ENCODE assay signal across 26 cellular contexts in the genomic region with DNA sequence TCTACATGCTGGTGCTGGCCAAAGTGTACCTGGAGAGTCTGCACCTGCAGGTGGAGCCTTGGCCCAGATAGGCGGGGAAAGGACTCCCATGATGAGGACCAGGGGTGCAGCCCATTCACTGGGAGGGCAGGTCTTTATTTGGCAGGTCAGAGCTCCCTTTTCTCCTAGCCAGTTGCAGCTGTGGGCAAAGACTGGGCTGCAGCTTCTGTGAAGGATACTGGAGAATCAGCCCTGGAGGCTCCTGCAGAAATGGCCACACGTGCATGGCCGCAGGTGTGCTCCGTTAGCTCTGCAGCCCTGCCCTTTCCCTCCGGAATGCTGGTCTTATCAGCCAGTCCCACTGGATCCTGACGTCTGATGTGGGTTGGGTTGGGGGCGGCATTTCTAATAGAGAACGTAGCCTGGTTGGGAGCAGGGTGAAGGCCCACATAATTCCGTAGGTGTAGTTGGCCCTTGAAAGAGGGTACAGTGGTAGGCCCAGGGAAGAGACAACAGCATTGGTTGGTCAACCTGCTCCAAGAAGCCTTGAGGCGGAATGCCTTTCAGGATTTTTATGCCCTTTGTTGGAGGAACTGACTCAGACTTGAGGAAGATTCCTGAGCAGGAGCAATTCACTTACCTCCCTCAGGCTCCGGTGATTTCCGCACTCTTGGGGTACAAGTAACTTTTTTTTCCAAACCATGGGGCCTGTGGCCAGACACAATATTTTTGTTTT. TPM values are rescaled to one million over a fixed set of nuclear protein-coding genes. Genes with fewer than 3 reads are reported as not detected.
DNase-seq lines count a peak whose midpoint lies in the region; ATAC-seq, FAIRE-seq and TF ChIP-seq lines count a peak whose summit lies in the region.
"Had no signal": no experiment of that assay in that cellular context is flagged by ENCODE, and none has a peak within 500 bp of the region (broad histone marks: within the 10 kb centered on the region; RNA-seq: fewer than 3 reads in every experiment).

No MANE protein-coding gene starts in this region.

- H3K9me3 ChIP-seq in RWPE2 (ENCODE audit: severe bottlenecking) (no peaks in the 10 kb centered on the region), keratinocyte (ENCODE audit: control insufficient read depth, low read depth, low read length) (no peaks in the 10 kb centered on the region), spleen (no peaks in the 10 kb centered on the region)
- H3K9me3 ChIP-seq: MG63 had no signal

- H3K4me3 ChIP-seq in RWPE2 (ENCODE audit: severe bottlenecking) (no peak overlapping the region), keratinocyte (ENCODE audit: control insufficient read depth in 2 of 3, extremely low read depth in 1 of 3, insufficient read depth in 2 of 3, low read depth in 1 of 3, low read length in 3 of 3) (no peak overlapping the region), spleen (no peak overlapping the region)
- H3K4me3 ChIP-seq: GM23248, K562, MG63, SK-N-MC had no signal

- 81 to 91% (median 84%) methylated on average over 12 of the region's 12 CpGs for WGBS in spleen, 5 donors

- peak; percentile 87 for FAIRE-seq in keratinocyte (lab: Jason Lieb, UNC)
- FAIRE-seq: GM12891, HepG2, K562 had no signal

- dilution Hi-C loops in keratinocyte (cut with MboI; ENCODE audit: extremely low pct_ligation_motif_present, low sequenced_read_pairs) = loop anchor here (25.0 kb wide), 1 partner anchor 363 kb away; a partner anchor contains a TSS

- TF ChIP-seq POLR2A in spleen (IDR thresholded peaks at IDR 0.05) = no peak

- no peak overlapping the region for H3K4me2 ChIP-seq in keratinocyte (ENCODE audit: control insufficient read depth, extremely low read depth, insufficient read depth, low read depth, low read length)

- no peaks in the 10 kb centered on the region for H4K20me1 ChIP-seq in keratinocyte (ENCODE audit: control insufficient read depth, extremely low read depth, insufficient read depth, low read length)

- H3K9me1 ChIP-seq in keratinocyte (ENCODE audit: control insufficient read depth, extremely low read depth, insufficient read depth, low read length) = no peaks in the 10 kb centered on the region

- H3K4me1 ChIP-seq in RWPE2 (ENCODE audit: insufficient read depth, poor library complexity, severe bottlenecking) = no peaks in the 10 kb centered on the region
- H3K4me1 ChIP-seq in keratinocyte (ENCODE audit: control insufficient read depth, extremely low read depth, insufficient read depth, low read length) = peaks cover 12% of the 10 kb centered on the region
- H3K4me1 ChIP-seq in spleen = no peaks in the 10 kb centered on the region

- no peak overlapping the region for H3K9ac ChIP-seq in keratinocyte (ENCODE audit: control insufficient read depth, extremely low read depth, insufficient read depth, low read length)
- H3K9ac ChIP-seq: GM23248 had no signal

- intact Hi-C loops in spleen (cut with DNase I; ENCODE audit: low total_unique reads) = no loop called here

- H3K27me3 ChIP-seq in RWPE2 (ENCODE audit: insufficient read depth, poor library complexity, severe bottlenecking) (no peaks in the 10 kb centered on the region), keratinocyte (ENCODE audit: control insufficient read depth, extremely low read depth, insufficient read depth, low read length) (no peaks in the 10 kb centered on the region), spleen (replicated peaks in 1 of 7) (peaks cover 0 to 40% (median 0%) of the 10 kb centered on the region in 7 donors)
- H3K27me3 ChIP-seq: MG63 had no signal

- H3K36me3 ChIP-seq in RWPE2 (ENCODE audit: low read depth) (no peaks in the 10 kb centered on the region), keratinocyte (ENCODE audit: control insufficient read depth in 2 of 2, extremely low read depth in 1 of 2, insufficient read depth in 2 of 2, low read length in 2 of 2) (no peaks in the 10 kb centered on the region), spleen (no peaks in the 10 kb centered on the region)
- H3K36me3 ChIP-seq: MG63 had no signal

- no peak overlapping the region for H2AFZ ChIP-seq in keratinocyte (ENCODE audit: control insufficient read depth, low read length)
- H2AFZ ChIP-seq: GM23248 had no signal

- ATAC-seq in RWPE2 (ENCODE audit: low read depth) (peak; percentile 55; the same call in 2 of the 3 replicates), HG03159 (IDR thresholded peaks at IDR 0.05; ENCODE audit: unreplicated experiment) (no peak), GM21619 (IDR thresholded peaks at IDR 0.05; ENCODE audit: unreplicated experiment) (no peak), HG02798 (IDR thresholded peaks at IDR 0.05; ENCODE audit: poor library complexity, unreplicated experiment) (no peak)
- ATAC-seq: HepG2, K562 had no signal

- TF ChIP-seq CTCF in RWPE2 (IDR thresholded peaks at IDR 0.05; ENCODE audit: poor library complexity, severe bottlenecking) (no peak), keratinocyte (optimal IDR thresholded peaks at IDR 0.05 in 1 of 3, IDR thresholded peaks at IDR 0.05 in 1 of 3, conservative IDR thresholded peaks at IDR 0.05 in 1 of 3; ENCODE audit: extremely low read depth in 1 of 3, insufficient read depth in 2 of 3, low read length in 3 of 3) (no peak), spleen (IDR thresholded peaks at IDR 0.05 in 8 of 11, conservative IDR thresholded peaks at IDR 0.05 in 3 of 11) (no peak)

- H3K79me2 ChIP-seq in keratinocyte (ENCODE audit: control insufficient read depth, insufficient read depth, low read length) = no peaks in the 10 kb centered on the region

- no peak overlapping the region for H3K27ac ChIP-seq in RWPE2 (ENCODE audit: poor library complexity, severe bottlenecking)
- no peak overlapping the region for H3K27ac ChIP-seq in keratinocyte (ENCODE audit: control insufficient read depth, insufficient read depth, low read length)
- no peak overlapping the region for H3K27ac ChIP-seq in spleen
- H3K27ac ChIP-seq: GM23248, HL-60, SK-N-MC had no signal

- peak; percentile 15 for DNase-seq in ELR (ENCODE audit: low read depth)
- DNase-seq in RWPE2 (ENCODE audit: low spot score) = peak; percentile 45
- DNase-seq in keratinocyte (ENCODE audit: low read depth, low spot score) = peak; percentile 42
- peak; percentile 63 for DNase-seq in spleen
- DNase-seq: CD4-positive, alpha-beta T cell; COR-L47; DMS 273 treated with DMSO at 0.1 percent for 48 hours; DMS79 treated with DMSO at 0.1 percent for 48 hours; GM23248; MG63; NCI-H1417; NCI-H187; NCI-H446 treated with DMSO at 0.1 percent for 48 hours; NCI-H526 treated with DMSO at 0.1 percent for 48 hours; SHP77 had no signal

RNA-seq across cellular contexts. Expression of a gene that starts 22.0 kb away (rescaled TPM):
- polyA plus RNA-seq in keratinocyte (not detected in 3 replicates), spleen (1 to 10 TPM in 1 of 3 donors, under 1 TPM in 2; 0.48 to 1.4 (median 0.74) TPM)
- polyA plus RNA-seq in keratinocyte (2011; ENCODE audit: low read depth) = not detected
- not detected in 2 replicates for polyA plus RNA-seq in keratinocyte (2011; cell fraction: cytosol; rRNA removed)
- polyA plus RNA-seq in keratinocyte (2011; cell fraction: nucleus; rRNA removed) = not detected in 2 replicates
- not detected in 2 replicates for polyA plus RNA-seq in keratinocyte (2012; ENCODE audit: low replicate concordance)
- polyA minus RNA-seq in keratinocyte = not detected in 3 replicates
- not detected for polyA minus RNA-seq in keratinocyte (2011; cell fraction: cytosol; rRNA and poly(A)+ RNA removed)
- polyA minus RNA-seq in keratinocyte (2011; cell fraction: nucleus; rRNA and poly(A)+ RNA removed) = not detected in 2 replicates
- 1 to 10 TPM in 4 of 7 donors, under 1 TPM in 3; 0.37 to 4.0 (median 1.8) TPM for total RNA-seq in spleen
- total RNA-seq: GM23248, HepG2, HT-29, K562, LHCN-M2 had no signal
- polyA plus RNA-seq: BJ, GM23248, HepG2, K562 had no signal

RNA-seq across cellular contexts. Expression of a gene that starts 27.0 kb away (rescaled TPM):
- polyA plus RNA-seq in keratinocyte (not detected in 3 replicates), spleen (1 to 10 TPM in 1 of 3 donors, under 1 TPM in 2; 0.23 to 2.4 (median 0.96) TPM)
- polyA plus RNA-seq in keratinocyte (2011; ENCODE audit: low read depth) = not detected
- not detected in 2 replicates for polyA plus RNA-seq in keratinocyte (2011; cell fraction: cytosol; rRNA removed)
- polyA plus RNA-seq in keratinocyte (2011; cell fraction: nucleus; rRNA removed) = not detected in 2 replicates
- not detected in 2 replicates for polyA plus RNA-seq in keratinocyte (2012; ENCODE audit: low replicate concordance)
- polyA minus RNA-seq in keratinocyte = 0.10 TPM in 1 of 3 replicates, not detected in the others
- polyA minus RNA-seq in keratinocyte (2011; cell fraction: cytosol; rRNA and poly(A)+ RNA removed) = not detected
- polyA minus RNA-seq in keratinocyte (2011; cell fraction: nucleus; rRNA and poly(A)+ RNA removed) = not detected in 2 replicates
- 1 to 10 TPM in 2 of 7 donors, under 1 TPM in 5; 0.29 to 1.2 (median 0.70) TPM for total RNA-seq in spleen
- total RNA-seq: GM23248, HepG2, HT-29, K562, LHCN-M2 had no signal
- polyA plus RNA-seq: BJ, GM23248, HepG2, K562 had no signal
